In the genomic region with DNA sequence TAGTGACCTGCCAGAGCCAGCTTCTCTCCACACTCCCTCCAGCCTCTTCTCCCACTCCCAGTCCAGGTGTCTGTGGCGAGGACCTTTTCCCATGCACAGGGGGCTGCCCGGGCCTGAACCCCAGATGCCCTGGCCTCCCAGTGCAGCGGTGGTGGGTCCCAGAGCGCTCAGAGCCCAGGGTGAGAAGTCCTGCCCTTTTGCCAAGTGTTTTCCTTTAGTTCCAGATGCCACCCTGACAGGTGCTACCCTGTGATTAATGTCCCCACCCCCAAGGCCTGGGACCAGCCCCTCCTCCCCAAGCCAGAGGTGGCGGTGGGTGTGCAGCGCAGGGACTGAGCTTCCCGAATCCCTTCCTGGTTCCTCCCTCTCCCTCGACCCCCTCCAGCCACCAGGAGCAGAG, we compare ENCODE assay signal across 30 cellular contexts.
"Had no signal": no experiment of that assay in that cellular context is flagged by ENCODE, and none has a peak within 500 bp of the region (broad histone marks: within the 10 kb centered on the region; RNA-seq: fewer than 3 reads in every experiment).

No MANE protein-coding gene starts in this region.

- H3K4me1 ChIP-seq: adrenal gland, foreskin keratinocyte, gastrocnemius medialis had no signal

- H3K9me3 ChIP-seq: adrenal gland, body of pancreas, esophagus muscularis mucosa, gastrocnemius medialis, heart left ventricle had no signal

- DNase-seq: activated B cell treated with CpG ODN at 0.5 μM for 24 hours; activated CD4-positive, alpha-beta T cell treated with anti-CD3 and anti-CD28 coated beads for 48 hours; activated CD4-positive, alpha-beta T cell treated with anti-CD3 and anti-CD28 coated beads, Interleukin-2, amount 50 U/mL, for 1 hour; activated CD4-positive, alpha-beta T cell treated with anti-CD3 and anti-CD28 coated beads, Interleukin-2, amount 50 U/mL, for 48 hours; activated CD8-positive, alpha-beta memory T cell treated with anti-CD3 and anti-CD28 coated beads, Interleukin-2, amount 10 ng/mL, durations not matched to agents 7 days and 5 days; activated CD8-positive, alpha-beta memory T cell treated with anti-CD3 and anti-CD28 coated beads, Interleukin-2, amount 50 U/mL, for 4 hours; activated CD8-positive, alpha-beta T cell treated with anti-CD3 and anti-CD28 coated beads for 36 hours; activated effector memory CD4-positive, alpha-beta T cell treated with anti-CD3 and anti-CD28 coated beads, Interleukin-2, amount 50 U/mL, for 16 hours; activated naive CD4-positive, alpha-beta T cell treated with anti-CD3 and anti-CD28 coated beads for 36 hours; activated naive CD8-positive, alpha-beta T cell treated with anti-CD3 and anti-CD28 coated beads for 36 hours; activated naive CD8-positive, alpha-beta T cell treated with anti-CD3 and anti-CD28 coated beads, Interleukin-2, amount 50 U/mL, for 24 hours; activated T-cell treated with anti-CD3 and anti-CD28 coated beads, Interleukin-2, amount 50 U/mL, for 1 hour; activated T-cell treated with anti-CD3 and anti-CD28 coated beads, Interleukin-2, amount 50 U/mL, for 48 hours; adrenal gland; amygdala; aorta; body of pancreas; caudate nucleus; cortex of kidney; dermis blood vessel endothelial cell; effector CD4-positive, alpha-beta T cell; effector memory CD8-positive, alpha-beta T cell; erythroblast; foreskin keratinocyte; gastrocnemius medialis; glutamatergic neuron; heart left ventricle; T-helper 2 cell had no signal

- ATAC-seq: activated CD4-positive, CD25-positive, alpha-beta regulatory T cell treated with anti-CD3 and anti-CD28 coated beads, Interleukin-2, amount 50 U/mL, for 24 hours; activated CD8-positive, alpha-beta memory T cell treated with anti-CD3 and anti-CD28 coated beads, Interleukin-2, amount 10 ng/mL, durations not matched to agents 7 days and 5 days; activated CD8-positive, alpha-beta T cell treated with anti-CD3 and anti-CD28 coated beads for 36 hours; activated naive CD8-positive, alpha-beta T cell treated with anti-CD3 and anti-CD28 coated beads, Interleukin-2, amount 50 U/mL, for 24 hours; body of pancreas; effector memory CD8-positive, alpha-beta T cell; foreskin keratinocyte; gastrocnemius medialis; heart left ventricle had no signal

- H3K27ac ChIP-seq: adrenal gland, body of pancreas, esophagus muscularis mucosa, foreskin keratinocyte, gastrocnemius medialis, heart left ventricle had no signal

- H3K36me3 ChIP-seq: adrenal gland, esophagus muscularis mucosa, gastrocnemius medialis, heart left ventricle had no signal

- H3K4me3 ChIP-seq: adrenal gland, body of pancreas, esophagus muscularis mucosa, gastrocnemius medialis, heart left ventricle had no signal
